ENCODE assay signal across 23 cellular contexts in the genomic region with DNA sequence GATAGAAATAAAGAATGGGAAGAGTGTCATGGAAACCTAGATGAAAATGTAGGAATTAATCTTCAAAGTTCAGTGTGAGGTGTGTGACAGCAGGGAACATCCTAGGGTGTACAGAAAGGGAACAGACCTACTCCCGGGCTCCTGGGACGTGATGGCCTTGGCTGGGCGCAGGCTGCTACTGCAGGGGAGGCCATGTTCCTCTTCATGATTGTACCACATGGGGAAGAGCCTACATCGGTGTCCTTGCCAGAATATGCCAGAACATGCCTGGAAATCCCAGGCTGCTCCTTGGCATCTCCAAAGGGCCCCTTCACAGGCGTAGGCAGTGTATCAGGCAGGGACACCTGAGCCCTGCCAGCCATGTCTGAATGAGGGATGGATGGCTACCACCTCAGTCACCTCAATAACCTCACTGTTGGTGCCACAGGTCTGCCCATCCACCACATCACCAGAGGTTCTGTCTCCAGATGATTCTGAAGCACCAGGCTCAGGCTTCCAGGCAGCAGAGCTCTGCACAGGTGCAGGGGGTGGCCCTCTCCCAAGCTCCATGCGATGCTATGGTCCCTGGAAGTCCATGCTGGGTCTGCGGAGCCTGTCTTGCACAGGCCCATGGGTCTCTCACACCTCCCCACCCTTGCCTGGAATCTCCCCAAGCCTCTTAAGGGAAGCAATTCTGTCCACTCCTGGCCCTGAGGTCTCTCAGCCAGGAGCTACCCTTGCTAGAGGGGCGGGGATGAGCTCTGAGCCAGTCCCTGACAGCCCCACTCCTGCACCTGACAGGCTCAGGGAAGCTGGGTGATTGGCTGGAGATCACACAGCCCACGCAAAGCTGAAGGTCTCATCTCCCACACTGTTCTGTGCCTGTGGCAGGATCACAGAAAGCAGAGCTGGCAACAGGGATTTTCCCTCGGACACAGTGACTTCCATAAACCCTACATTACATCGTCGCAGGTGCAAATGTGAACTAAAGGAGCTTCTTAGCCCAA. TPM values are rescaled to one million over a fixed set of nuclear protein-coding genes. Genes with fewer than 3 reads are reported as not detected.
DNase-seq lines count a peak whose midpoint lies in the region; ATAC-seq and TF ChIP-seq lines count a peak whose summit lies in the region.
"Had no signal": no experiment of that assay in that cellular context is flagged by ENCODE, and none has a peak within 500 bp of the region (broad histone marks: within the 10 kb centered on the region; RNA-seq: fewer than 3 reads in every experiment).

No MANE protein-coding gene starts in this region.

- H2AFZ ChIP-seq in GM23248, result no peak overlapping the region
- H2AFZ ChIP-seq: hepatocyte had no signal

- H3K36me3 ChIP-seq in GM23248 (ENCODE audit: low read depth) (no peaks in the 10 kb centered on the region), WERI-Rb-1 (no peaks in the 10 kb centered on the region), gastrocnemius medialis (no peaks in the 10 kb centered on the region)
- H3K36me3 ChIP-seq: MG63 had no signal

- peaks cover 22% of the 10 kb centered on the region for H3F3A ChIP-seq in GM23248 (ENCODE audit: insufficient read depth)

- H3K27me3 ChIP-seq in GM23248 (replicated peaks; ENCODE audit: insufficient read depth) (no peaks in the 10 kb centered on the region), WERI-Rb-1 (ENCODE audit: insufficient read depth, low read depth, severe bottlenecking) (no peaks in the 10 kb centered on the region), gastrocnemius medialis (no peaks in the 10 kb centered on the region), dorsolateral prefrontal cortex (no peaks in the 10 kb centered on the region)
- H3K27me3 ChIP-seq: BLaER1 treated with 17β-estradiol and CSF1 and Interleukin-3, amounts not matched to agents 10 nM and 100 nM; hepatocyte; MG63; tibial nerve had no signal

- no peaks in the 10 kb centered on the region for H3K36me3 Mint-ChIP-seq in activated naive CD4-positive, alpha-beta T cell treated with anti-CD3 and anti-CD28 coated beads, Interleukin-2, amount 10 ng/mL, durations not matched to agents 7 days and 5 days
- H3K36me3 Mint-ChIP-seq: immature natural killer cell had no signal

- H3K79me2 ChIP-seq in GM23248 (ENCODE audit: insufficient read depth), result peaks cover 40% of the 10 kb centered on the region

- DNase-seq in GM23248 (no peak), WERI-Rb-1 (no peak), head of caudate nucleus (peak in 25 of 42 donors; percentile 31 to 78 (median 45)), gastrocnemius medialis (no peak), dorsolateral prefrontal cortex (no peak)
- DNase-seq in activated naive CD4-positive, alpha-beta T cell treated with anti-CD3 and anti-CD28 coated beads, Interleukin-2, amount 10 ng/mL, durations not matched to agents 7 days and 5 days, result no peak
- DNase-seq: activated CD4-positive, alpha-beta T cell treated with anti-CD3 and anti-CD28 coated beads, Interleukin-2, amount 50 U/mL, for 1 hour; immature natural killer cell; mucosa of descending colon; NCI-H1417 treated with DMSO at 0.1 percent for 48 hours; NCI-H446 treated with DMSO at 0.1 percent for 48 hours; NK-92 treated with Interleukin-12 subunit alpha and Interleukin-12 subunit beta, amount 100 ng/mL, for 24 hours; stimulated activated CD4-positive, alpha-beta T cell treated with anti-CD3 and anti-CD28 coated beads, Interleukin-4, amount 100 ng/mL, for 4 hours; T-helper 2 cell had no signal

- H4K20me1 ChIP-seq in GM23248 (ENCODE audit: insufficient read depth), result no peaks in the 10 kb centered on the region

- H3K4me3 ChIP-seq in GM23248 (no peak overlapping the region), WERI-Rb-1 (ENCODE audit: low read depth, low read length) (no peak overlapping the region), gastrocnemius medialis (no peak overlapping the region), dorsolateral prefrontal cortex (no peak overlapping the region)
- H3K4me3 ChIP-seq: BLaER1 treated with 17β-estradiol and CSF1 and Interleukin-3, amounts not matched to agents 10 nM and 100 nM; hepatocyte; MG63; mucosa of descending colon; tibial nerve had no signal

- no peak overlapping the region for H3K27ac Mint-ChIP-seq in activated naive CD4-positive, alpha-beta T cell treated with anti-CD3 and anti-CD28 coated beads, Interleukin-2, amount 10 ng/mL, durations not matched to agents 7 days and 5 days
- H3K27ac Mint-ChIP-seq: stimulated activated naive CD8-positive, alpha-beta T cell treated with anti-CD3 and anti-CD28 coated beads, Interleukin-15, Interleukin-2, amounts not matched to agents 100 ng/mL and 50 ng/mL, for 24 hours had no signal

- no peak for TF ChIP-seq CTCF in WERI-Rb-1 (IDR thresholded peaks at IDR 0.05; ENCODE audit: low read depth, low read length)
- TF ChIP-seq CTCF in gastrocnemius medialis (IDR thresholded peaks at IDR 0.05 in 4 of 5, conservative IDR thresholded peaks at IDR 0.05 in 1 of 5), result no peak
- TF ChIP-seq CTCF in dorsolateral prefrontal cortex (IDR thresholded peaks at IDR 0.05 in 54 of 56, conservative IDR thresholded peaks at IDR 0.05 in 2 of 56; ENCODE audit: low read depth in 1 of 56, partially characterized antibody in 56 of 56), result no peak

- TF ChIP-seq POLR2A in gastrocnemius medialis (IDR thresholded peaks at IDR 0.05), result no peak

- no peaks in the 10 kb centered on the region for H3K9me2 ChIP-seq in GM23248 (ENCODE audit: insufficient read depth)

- H3K4me2 ChIP-seq in GM23248 (ENCODE audit: unreplicated experiment), result peak overlapping the region; percentile 25
- H3K4me2 ChIP-seq: BLaER1 treated with 17β-estradiol and CSF1 and Interleukin-3, amounts not matched to agents 10 nM and 100 nM; hepatocyte had no signal

- CTCF ChIA-PET in activated naive CD4-positive, alpha-beta T cell treated with anti-CD3 and anti-CD28 coated beads, Interleukin-2, amount 10 ng/mL, durations not matched to agents 7 days and 5 days (lab: Charles Lee), result no interaction called here

- intact Hi-C loops in head of caudate nucleus (cut with DNase I) (no loop called here), gastrocnemius medialis (cut with DNase I; ENCODE audit: low total_unique reads) (no loop called here), dorsolateral prefrontal cortex (cut with DNase I) (no loop called here)

- H3K9me3 ChIP-seq in GM23248 (ENCODE audit: low read depth) (no peaks in the 10 kb centered on the region), WERI-Rb-1 (ENCODE audit: severe bottlenecking) (no peaks in the 10 kb centered on the region), gastrocnemius medialis (no peaks in the 10 kb centered on the region)
- H3K9me3 ChIP-seq: MG63, mucosa of descending colon, tibial nerve had no signal

- peak overlapping the region; percentile 43; the same call in 1 of the 2 replicates for H3K9ac ChIP-seq in GM23248
- H3K9ac ChIP-seq: BLaER1 treated with 17β-estradiol and CSF1 and Interleukin-3, amounts not matched to agents 10 nM and 100 nM had no signal

- H3K9me3 Mint-ChIP-seq in activated naive CD4-positive, alpha-beta T cell treated with anti-CD3 and anti-CD28 coated beads, Interleukin-2, amount 10 ng/mL, durations not matched to agents 7 days and 5 days, result no peaks in the 10 kb centered on the region
- H3K9me3 Mint-ChIP-seq: immature natural killer cell; neural crest cell; stimulated activated naive CD8-positive, alpha-beta T cell treated with anti-CD3 and anti-CD28 coated beads, Interleukin-15, Interleukin-2, amounts not matched to agents 100 ng/mL and 50 ng/mL, for 24 hours had no signal

- WGBS in GM23248 (ENCODE audit: low coverage in 1 of 2, low lambda C conversion rate in 2 of 2, missing lambda C conversion rate in 2 of 2), 2 experiments, result 91% methylated on average over 12 of the region's 12 CpGs

- in situ Hi-C loops in GM23248 (cut with MboI) (no loop called here), gastrocnemius medialis (cut with MboI; ENCODE audit: low sequenced_read_pairs in 4 of 4) (no loop called here)

- ATAC-seq in gastrocnemius medialis (no peak), GM21576 (IDR thresholded peaks at IDR 0.05; ENCODE audit: unreplicated experiment) (no peak), HG03520 (IDR thresholded peaks at IDR 0.05; ENCODE audit: unreplicated experiment) (no peak)

- H3K4me1 ChIP-seq in GM23248 (ENCODE audit: insufficient read depth) (peaks cover 30% of the 10 kb centered on the region), gastrocnemius medialis (peaks cover 43 to 64% of the 10 kb centered on the region in 2 donors)

- H3K27ac ChIP-seq in GM23248 (peak overlapping the region; percentile 75), WERI-Rb-1 (peak overlapping the region; percentile 19; the same call in 1 of the 2 replicates), gastrocnemius medialis (peak overlapping the region; percentile 19 to 92 (median 67)), dorsolateral prefrontal cortex (peak overlapping the region in 11 of 59 donors; percentile 18 to 46 (median 36))
- H3K27ac ChIP-seq: BLaER1 treated with 17β-estradiol and CSF1 and Interleukin-3, amounts not matched to agents 10 nM and 100 nM; hepatocyte; tibial nerve; VCaP had no signal

- H3K4me1 Mint-ChIP-seq in activated naive CD4-positive, alpha-beta T cell treated with anti-CD3 and anti-CD28 coated beads, Interleukin-2, amount 10 ng/mL, durations not matched to agents 7 days and 5 days, result no peaks in the 10 kb centered on the region
- H3K4me1 Mint-ChIP-seq: immature natural killer cell had no signal

- no peak overlapping the region for H3K4me3 Mint-ChIP-seq in activated naive CD4-positive, alpha-beta T cell treated with anti-CD3 and anti-CD28 coated beads, Interleukin-2, amount 10 ng/mL, durations not matched to agents 7 days and 5 days
- H3K4me3 Mint-ChIP-seq: immature natural killer cell; neural crest cell; stimulated activated naive CD8-positive, alpha-beta T cell treated with anti-CD3 and anti-CD28 coated beads, Interleukin-15, Interleukin-2, amounts not matched to agents 100 ng/mL and 50 ng/mL, for 24 hours had no signal

- peaks cover 4% of the 10 kb centered on the region for H3K27me3 Mint-ChIP-seq in activated naive CD4-positive, alpha-beta T cell treated with anti-CD3 and anti-CD28 coated beads, Interleukin-2, amount 10 ng/mL, durations not matched to agents 7 days and 5 days
- H3K27me3 Mint-ChIP-seq: stimulated activated naive CD8-positive, alpha-beta T cell treated with anti-CD3 and anti-CD28 coated beads, Interleukin-15, Interleukin-2, amounts not matched to agents 100 ng/mL and 50 ng/mL, for 24 hours had no signal

RNA-seq across cellular contexts. Expression of gene RAMACL, which starts 20.2 kb away (rescaled TPM):
- total RNA-seq in GM23248 (2014; rRNA removed; shearing (Covaris generic)), result 0.13 and 2.1 TPM in 2 replicates
- 0.31 and 0.33 TPM in 2 replicates for polyA plus RNA-seq in GM23248 (2016; fragmentation: Nextera tagmentation; extraction: Ambion mirVana)
- total RNA-seq in gastrocnemius medialis (1 to 10 TPM in 1 of 4 donors, under 1 TPM in 3; 0.18 to 5.6 (median 0.58) TPM), dorsolateral prefrontal cortex (10 to 100 TPM in 10 of 120 experiments, 1 to 10 TPM in 110; 1.7 to 13.4 (median 7.1) TPM)

Comparison
In these comparisons a context has a peak if more than half of its experiments do, and no peak if none do; other contexts are left out.
1. DNase-seq: peak in head of caudate nucleus (25 of 42); none in GM23248 (single experiment), WERI-Rb-1 (single experiment), gastrocnemius medialis (0 of 2), activated naive CD4-positive, alpha-beta T cell treated with anti-CD3 and anti-CD28 coated beads, Interleukin-2, amount 10 ng/mL, durations not matched to agents 7 days and 5 days (single experiment) and dorsolateral prefrontal cortex (0 of 10).